1 cellular context compared by ENCODE assay signal in the genomic region with DNA sequence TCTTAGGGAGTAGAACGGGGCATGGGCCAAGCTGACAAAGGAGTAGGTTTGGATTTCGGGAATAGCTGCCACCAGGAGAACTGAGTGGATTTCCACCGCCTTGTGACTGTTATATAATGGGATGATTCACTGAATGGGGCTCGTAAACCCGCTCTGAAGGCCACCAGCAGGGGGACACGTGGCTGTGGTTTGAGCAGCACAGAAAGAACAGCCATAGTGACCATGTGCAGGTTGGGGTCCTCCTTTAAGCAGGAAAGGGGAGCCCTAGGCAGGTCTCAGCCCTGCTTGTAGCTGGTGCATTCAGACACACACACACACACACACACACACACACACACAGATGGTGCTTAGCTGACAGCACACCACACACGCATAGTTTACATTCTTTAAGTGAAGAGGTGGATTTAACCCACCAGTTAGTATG.
TF ChIP-seq lines count a peak whose summit lies in the region.

No MANE protein-coding gene starts in this region.

TF ChIP-seq in HepG2, 621 proteins besides CTCF, POLR2A, EP300 and RAD21 (continues in another document):
- peak; percentile 36; the same call in 1 of the 2 replicates for TF ChIP-seq POGZ (CRISPR knock-in tag; IDR thresholded peaks at IDR 0.05)
- TF ChIP-seq GLI4 (CRISPR knock-in tag; IDR thresholded peaks at IDR 0.05; ENCODE audit: borderline replicate concordance) = 0 out of 2 replicates have a peak, but pooled peaks have one; percentile 73
- TF ChIP-seq, protein P1, sequence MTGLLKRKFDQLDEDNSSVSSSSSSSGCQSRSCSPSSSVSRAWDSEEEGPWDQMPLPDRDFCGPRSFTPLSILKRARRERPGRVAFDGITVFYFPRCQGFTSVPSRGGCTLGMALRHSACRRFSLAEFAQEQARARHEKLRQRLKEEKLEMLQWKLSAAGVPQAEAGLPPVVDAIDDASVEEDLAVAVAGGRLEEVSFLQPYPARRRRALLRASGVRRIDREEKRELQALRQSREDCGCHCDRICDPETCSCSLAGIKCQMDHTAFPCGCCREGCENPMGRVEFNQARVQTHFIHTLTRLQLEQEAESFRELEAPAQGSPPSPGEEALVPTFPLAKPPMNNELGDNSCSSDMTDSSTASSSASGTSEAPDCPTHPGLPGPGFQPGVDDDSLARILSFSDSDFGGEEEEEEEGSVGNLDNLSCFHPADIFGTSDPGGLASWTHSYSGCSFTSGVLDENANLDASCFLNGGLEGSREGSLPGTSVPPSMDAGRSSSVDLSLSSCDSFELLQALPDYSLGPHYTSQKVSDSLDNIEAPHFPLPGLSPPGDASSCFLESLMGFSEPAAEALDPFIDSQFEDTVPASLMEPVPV (CRISPR knock-in tag; IDR thresholded peaks at IDR 0.05) = no peak
- TF ChIP-seq HDAC2 (CRISPR knock-in tag; IDR thresholded peaks at IDR 0.05) = peak; percentile 42; the same call in 1 of the 2 replicates
- TF ChIP-seq ZNF547 (CRISPR knock-in tag; IDR thresholded peaks at IDR 0.05) = peak; percentile 69; the same call in 1 of the 2 replicates
- TF ChIP-seq, protein P2, sequence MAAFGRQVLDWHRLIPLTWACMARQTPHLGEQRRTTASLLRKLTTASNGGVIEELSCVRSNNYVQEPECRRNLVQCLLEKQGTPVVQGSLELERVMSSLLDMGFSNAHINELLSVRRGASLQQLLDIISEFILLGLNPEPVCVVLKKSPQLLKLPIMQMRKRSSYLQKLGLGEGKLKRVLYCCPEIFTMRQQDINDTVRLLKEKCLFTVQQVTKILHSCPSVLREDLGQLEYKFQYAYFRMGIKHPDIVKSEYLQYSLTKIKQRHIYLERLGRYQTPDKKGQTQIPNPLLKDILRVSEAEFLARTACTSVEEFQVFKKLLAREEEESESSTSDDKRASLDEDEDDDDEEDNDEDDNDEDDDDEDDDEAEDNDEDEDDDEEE (CRISPR knock-in tag; IDR thresholded peaks at IDR 0.05) = no peak
- no peak for TF ChIP-seq PRPF4 (IDR thresholded peaks at IDR 0.05; ENCODE audit: low read depth, low read length, poor library complexity, severe bottlenecking)
- TF ChIP-seq ZNF260 (CRISPR knock-in tag; IDR thresholded peaks at IDR 0.05; ENCODE audit: borderline replicate concordance, low read depth) = no peak
- peak; percentile 83; the same call in 1 of the 2 replicates for TF ChIP-seq ZNF331 (CRISPR knock-in tag; IDR thresholded peaks at IDR 0.05)
- no peak for TF ChIP-seq U2AF1 (optimal IDR thresholded peaks at IDR 0.05; ENCODE audit: low read depth, low read length)
- TF ChIP-seq, protein P3, sequence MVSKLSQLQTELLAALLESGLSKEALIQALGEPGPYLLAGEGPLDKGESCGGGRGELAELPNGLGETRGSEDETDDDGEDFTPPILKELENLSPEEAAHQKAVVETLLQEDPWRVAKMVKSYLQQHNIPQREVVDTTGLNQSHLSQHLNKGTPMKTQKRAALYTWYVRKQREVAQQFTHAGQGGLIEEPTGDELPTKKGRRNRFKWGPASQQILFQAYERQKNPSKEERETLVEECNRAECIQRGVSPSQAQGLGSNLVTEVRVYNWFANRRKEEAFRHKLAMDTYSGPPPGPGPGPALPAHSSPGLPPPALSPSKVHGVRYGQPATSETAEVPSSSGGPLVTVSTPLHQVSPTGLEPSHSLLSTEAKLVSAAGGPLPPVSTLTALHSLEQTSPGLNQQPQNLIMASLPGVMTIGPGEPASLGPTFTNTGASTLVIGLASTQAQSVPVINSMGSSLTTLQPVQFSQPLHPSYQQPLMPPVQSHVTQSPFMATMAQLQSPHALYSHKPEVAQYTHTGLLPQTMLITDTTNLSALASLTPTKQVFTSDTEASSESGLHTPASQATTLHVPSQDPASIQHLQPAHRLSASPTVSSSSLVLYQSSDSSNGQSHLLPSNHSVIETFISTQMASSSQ (IDR thresholded peaks at IDR 0.05; ENCODE audit: low read depth) = no peak
- TF ChIP-seq, protein P3 (CRISPR knock-in tag; IDR thresholded peaks at IDR 0.05; ENCODE audit: borderline replicate concordance) = no peak
- peak; percentile 44; the same call in 1 of the 2 replicates for TF ChIP-seq JUNB (CRISPR knock-in tag; IDR thresholded peaks at IDR 0.05; ENCODE audit: borderline replicate concordance)
- TF ChIP-seq RFX5 (IDR thresholded peaks at IDR 0.05; ENCODE audit: low read depth, low read length) = no peak
- no peak for TF ChIP-seq TSC22D2 (CRISPR knock-in tag; IDR thresholded peaks at IDR 0.05; ENCODE audit: borderline replicate concordance)
- TF ChIP-seq, protein P4, sequence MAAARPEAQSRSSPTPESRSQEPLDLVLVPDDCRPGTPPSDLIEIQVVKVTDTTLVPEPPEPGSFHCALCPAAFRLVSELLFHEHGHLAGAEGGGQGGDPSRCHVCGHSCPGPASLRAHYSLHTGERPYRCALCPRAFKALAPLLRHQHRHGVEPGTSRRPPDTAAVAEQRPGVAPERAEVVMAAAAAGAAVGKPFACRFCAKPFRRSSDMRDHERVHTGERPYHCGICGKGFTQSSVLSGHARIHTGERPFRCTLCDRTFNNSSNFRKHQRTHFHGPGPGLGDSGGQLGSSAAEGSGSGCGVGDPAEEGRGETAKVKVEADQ (CRISPR knock-in tag; IDR thresholded peaks at IDR 0.05; ENCODE audit: borderline replicate concordance) = 0 out of 2 replicates have a peak, but pooled peaks have one; percentile 59
- TF ChIP-seq FOXA3 (CRISPR knock-in tag; IDR thresholded peaks at IDR 0.05) = 0 out of 2 replicates have a peak, but pooled peaks have one; percentile 13
- TF ChIP-seq, protein P5, sequence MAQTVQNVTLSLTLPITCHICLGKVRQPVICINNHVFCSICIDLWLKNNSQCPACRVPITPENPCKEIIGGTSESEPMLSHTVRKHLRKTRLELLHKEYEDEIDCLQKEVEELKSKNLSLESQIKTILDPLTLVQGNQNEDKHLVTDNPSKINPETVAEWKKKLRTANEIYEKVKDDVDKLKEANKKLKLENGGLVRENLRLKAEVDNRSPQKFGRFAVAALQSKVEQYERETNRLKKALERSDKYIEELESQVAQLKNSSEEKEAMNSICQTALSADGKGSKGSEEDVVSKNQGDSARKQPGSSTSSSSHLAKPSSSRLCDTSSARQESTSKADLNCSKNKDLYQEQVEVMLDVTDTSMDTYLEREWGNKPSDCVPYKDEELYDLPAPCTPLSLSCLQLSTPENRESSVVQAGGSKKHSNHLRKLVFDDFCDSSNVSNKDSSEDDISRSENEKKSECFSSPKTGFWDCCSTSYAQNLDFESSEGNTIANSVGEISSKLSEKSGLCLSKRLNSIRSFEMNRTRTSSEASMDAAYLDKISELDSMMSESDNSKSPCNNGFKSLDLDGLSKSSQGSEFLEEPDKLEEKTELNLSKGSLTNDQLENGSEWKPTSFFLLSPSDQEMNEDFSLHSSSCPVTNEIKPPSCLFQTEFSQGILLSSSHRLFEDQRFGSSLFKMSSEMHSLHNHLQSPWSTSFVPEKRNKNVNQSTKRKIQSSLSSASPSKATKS (CRISPR knock-in tag; IDR thresholded peaks at IDR 0.05) = no peak
- TF ChIP-seq NPAS2 (CRISPR knock-in tag; IDR thresholded peaks at IDR 0.05; ENCODE audit: borderline replicate concordance) = 0 out of 2 replicates have a peak, but pooled peaks have one; percentile 59
- TF ChIP-seq, protein P6, sequence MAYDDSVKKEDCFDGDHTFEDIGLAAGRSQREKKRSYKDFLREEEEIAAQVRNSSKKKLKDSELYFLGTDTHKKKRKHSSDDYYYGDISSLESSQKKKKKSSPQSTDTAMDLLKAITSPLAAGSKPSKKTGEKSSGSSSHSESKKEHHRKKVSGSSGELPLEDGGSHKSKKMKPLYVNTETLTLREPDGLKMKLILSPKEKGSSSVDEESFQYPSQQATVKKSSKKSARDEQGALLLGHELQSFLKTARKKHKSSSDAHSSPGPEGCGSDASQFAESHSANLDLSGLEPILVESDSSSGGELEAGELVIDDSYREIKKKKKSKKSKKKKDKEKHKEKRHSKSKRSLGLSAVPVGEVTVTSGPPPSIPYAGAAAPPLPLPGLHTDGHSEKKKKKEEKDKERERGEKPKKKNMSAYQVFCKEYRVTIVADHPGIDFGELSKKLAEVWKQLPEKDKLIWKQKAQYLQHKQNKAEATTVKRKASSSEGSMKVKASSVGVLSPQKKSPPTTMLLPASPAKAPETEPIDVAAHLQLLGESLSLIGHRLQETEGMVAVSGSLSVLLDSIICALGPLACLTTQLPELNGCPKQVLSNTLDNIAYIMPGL (CRISPR knock-in tag; IDR thresholded peaks at IDR 0.05; ENCODE audit: borderline replicate concordance in 1 of 2, low read depth in 1 of 2) = peak in 1 of 2 experiments; percentile 64; a peak in 1 of 4 replicates
- TF ChIP-seq ZMYM4 (CRISPR knock-in tag; IDR thresholded peaks at IDR 0.05) = peak; percentile 59; the same call in 1 of the 2 replicates
- TF ChIP-seq ZNF296 (CRISPR knock-in tag; conservative IDR thresholded peaks at IDR 0.05) = no peak
- TF ChIP-seq ZNF317 (CRISPR knock-in tag; IDR thresholded peaks at IDR 0.05) = peak; percentile 87
- TF ChIP-seq SMC3 (IDR thresholded peaks at IDR 0.05; ENCODE audit: low read length) = peak; percentile 72; the same call in 1 of the 2 replicates
- TF ChIP-seq, protein P7, sequence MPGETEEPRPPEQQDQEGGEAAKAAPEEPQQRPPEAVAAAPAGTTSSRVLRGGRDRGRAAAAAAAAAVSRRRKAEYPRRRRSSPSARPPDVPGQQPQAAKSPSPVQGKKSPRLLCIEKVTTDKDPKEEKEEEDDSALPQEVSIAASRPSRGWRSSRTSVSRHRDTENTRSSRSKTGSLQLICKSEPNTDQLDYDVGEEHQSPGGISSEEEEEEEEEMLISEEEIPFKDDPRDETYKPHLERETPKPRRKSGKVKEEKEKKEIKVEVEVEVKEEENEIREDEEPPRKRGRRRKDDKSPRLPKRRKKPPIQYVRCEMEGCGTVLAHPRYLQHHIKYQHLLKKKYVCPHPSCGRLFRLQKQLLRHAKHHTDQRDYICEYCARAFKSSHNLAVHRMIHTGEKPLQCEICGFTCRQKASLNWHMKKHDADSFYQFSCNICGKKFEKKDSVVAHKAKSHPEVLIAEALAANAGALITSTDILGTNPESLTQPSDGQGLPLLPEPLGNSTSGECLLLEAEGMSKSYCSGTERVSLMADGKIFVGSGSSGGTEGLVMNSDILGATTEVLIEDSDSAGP (CRISPR knock-in tag; IDR thresholded peaks at IDR 0.05; ENCODE audit: borderline replicate concordance) = peak; percentile 46; the same call in 1 of the 2 replicates
- TF ChIP-seq, protein P8, sequence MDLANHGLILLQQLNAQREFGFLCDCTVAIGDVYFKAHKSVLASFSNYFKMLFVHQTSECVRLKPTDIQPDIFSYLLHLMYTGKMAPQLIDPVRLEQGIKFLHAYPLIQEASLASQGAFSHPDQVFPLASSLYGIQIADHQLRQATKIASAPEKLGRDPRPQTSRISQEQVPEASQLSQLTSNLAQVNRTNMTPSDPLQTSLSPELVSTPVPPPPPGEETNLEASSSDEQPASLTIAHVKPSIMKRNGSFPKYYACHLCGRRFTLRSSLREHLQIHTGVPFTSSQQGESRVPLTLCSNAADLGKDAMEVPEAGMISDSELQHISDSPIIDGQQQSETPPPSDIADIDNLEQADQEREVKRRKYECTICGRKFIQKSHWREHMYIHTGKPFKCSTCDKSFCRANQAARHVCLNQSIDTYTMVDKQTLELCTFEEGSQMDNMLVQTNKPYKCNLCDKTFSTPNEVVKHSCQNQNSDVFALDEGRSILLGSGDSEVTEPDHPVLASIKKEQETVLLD (CRISPR knock-in tag; IDR thresholded peaks at IDR 0.05; ENCODE audit: low read depth) = no peak
- peak; percentile 96 for TF ChIP-seq FOSL2 (CRISPR knock-in tag; IDR thresholded peaks at IDR 0.05)
- TF ChIP-seq, protein P9, sequence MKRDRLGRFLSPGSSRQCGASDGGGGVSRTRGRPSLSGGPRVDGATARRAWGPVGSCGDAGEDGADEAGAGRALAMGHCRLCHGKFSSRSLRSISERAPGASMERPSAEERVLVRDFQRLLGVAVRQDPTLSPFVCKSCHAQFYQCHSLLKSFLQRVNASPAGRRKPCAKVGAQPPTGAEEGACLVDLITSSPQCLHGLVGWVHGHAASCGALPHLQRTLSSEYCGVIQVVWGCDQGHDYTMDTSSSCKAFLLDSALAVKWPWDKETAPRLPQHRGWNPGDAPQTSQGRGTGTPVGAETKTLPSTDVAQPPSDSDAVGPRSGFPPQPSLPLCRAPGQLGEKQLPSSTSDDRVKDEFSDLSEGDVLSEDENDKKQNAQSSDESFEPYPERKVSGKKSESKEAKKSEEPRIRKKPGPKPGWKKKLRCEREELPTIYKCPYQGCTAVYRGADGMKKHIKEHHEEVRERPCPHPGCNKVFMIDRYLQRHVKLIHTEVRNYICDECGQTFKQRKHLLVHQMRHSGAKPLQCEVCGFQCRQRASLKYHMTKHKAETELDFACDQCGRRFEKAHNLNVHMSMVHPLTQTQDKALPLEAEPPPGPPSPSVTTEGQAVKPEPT (CRISPR knock-in tag; IDR thresholded peaks at IDR 0.05; ENCODE audit: low read depth) = no peak
- no peak for TF ChIP-seq ZNF354B (CRISPR knock-in tag; IDR thresholded peaks at IDR 0.05)
- TF ChIP-seq, protein P10, sequence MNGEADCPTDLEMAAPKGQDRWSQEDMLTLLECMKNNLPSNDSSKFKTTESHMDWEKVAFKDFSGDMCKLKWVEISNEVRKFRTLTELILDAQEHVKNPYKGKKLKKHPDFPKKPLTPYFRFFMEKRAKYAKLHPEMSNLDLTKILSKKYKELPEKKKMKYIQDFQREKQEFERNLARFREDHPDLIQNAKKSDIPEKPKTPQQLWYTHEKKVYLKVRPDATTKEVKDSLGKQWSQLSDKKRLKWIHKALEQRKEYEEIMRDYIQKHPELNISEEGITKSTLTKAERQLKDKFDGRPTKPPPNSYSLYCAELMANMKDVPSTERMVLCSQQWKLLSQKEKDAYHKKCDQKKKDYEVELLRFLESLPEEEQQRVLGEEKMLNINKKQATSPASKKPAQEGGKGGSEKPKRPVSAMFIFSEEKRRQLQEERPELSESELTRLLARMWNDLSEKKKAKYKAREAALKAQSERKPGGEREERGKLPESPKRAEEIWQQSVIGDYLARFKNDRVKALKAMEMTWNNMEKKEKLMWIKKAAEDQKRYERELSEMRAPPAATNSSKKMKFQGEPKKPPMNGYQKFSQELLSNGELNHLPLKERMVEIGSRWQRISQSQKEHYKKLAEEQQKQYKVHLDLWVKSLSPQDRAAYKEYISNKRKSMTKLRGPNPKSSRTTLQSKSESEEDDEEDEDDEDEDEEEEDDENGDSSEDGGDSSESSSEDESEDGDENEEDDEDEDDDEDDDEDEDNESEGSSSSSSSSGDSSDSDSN (CRISPR knock-in tag; IDR thresholded peaks at IDR 0.05) = peak; percentile 26; the same call in 1 of the 2 replicates
- 0 out of 2 replicates have a peak, but pooled peaks have one; percentile 56 for TF ChIP-seq ZSCAN25 (CRISPR knock-in tag; IDR thresholded peaks at IDR 0.05)
- TF ChIP-seq KDM3A (CRISPR knock-in tag; IDR thresholded peaks at IDR 0.05; ENCODE audit: low read depth) = no peak
- TF ChIP-seq HNRNPH1 (optimal IDR thresholded peaks at IDR 0.05; ENCODE audit: low read depth, low read length) = no peak
